ENCODE assay signal across 10 cellular contexts in the genomic region with DNA sequence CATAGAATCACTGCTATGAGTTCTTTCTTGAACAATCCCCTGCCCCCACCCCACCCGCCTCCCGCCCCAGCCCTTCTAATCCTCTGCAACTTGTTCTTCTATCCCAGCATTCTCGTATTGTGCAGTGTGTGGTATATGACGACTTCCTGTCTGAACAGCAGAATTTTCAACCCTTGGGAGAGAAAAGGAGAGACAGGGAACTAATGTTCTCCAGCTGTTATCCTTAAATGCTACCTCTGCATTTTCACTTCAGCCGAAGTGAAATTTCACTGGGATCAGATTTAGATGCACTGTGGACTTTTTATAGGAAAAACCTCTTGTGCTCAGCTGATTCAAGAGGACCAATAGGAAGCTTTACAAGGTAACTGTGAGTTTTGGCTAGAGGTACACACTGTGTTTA. TPM values are rescaled to one million over a fixed set of nuclear protein-coding genes. Genes with fewer than 3 reads are reported as not detected.
A peak's percentile ranks its signal among the peaks of the same experiment; 100 is the strongest.
DNase-seq lines count a peak whose midpoint lies in the region; TF ChIP-seq lines count a peak whose summit lies in the region.
"Had no signal": no experiment of that assay in that cellular context is flagged by ENCODE, and none has a peak within 500 bp of the region (broad histone marks: within the 10 kb centered on the region; RNA-seq: fewer than 3 reads in every experiment).

No MANE protein-coding gene starts in this region.

- TF ChIP-seq POLR2A in adrenal gland (IDR thresholded peaks at IDR 0.05), result no peak

- no peak for TF ChIP-seq CTCF in adrenal gland (IDR thresholded peaks at IDR 0.05)
- no peak for TF ChIP-seq CTCF in right atrium auricular region (IDR thresholded peaks at IDR 0.05)

- no peaks in the 10 kb centered on the region for H3K9me3 ChIP-seq in adrenal gland (replicated peaks in 1 of 3)
- H3K9me3 ChIP-seq in right atrium auricular region, result no peaks in the 10 kb centered on the region
- no peaks in the 10 kb centered on the region for H3K9me3 ChIP-seq in skeletal muscle satellite cell (replicated peaks; ENCODE audit: low read length)

- H3K4me1 ChIP-seq in adrenal gland (replicated peaks in 1 of 2) (peaks cover 0 to 18% of the 10 kb centered on the region in 2 donors), right atrium auricular region (peaks cover 0 to 23% of the 10 kb centered on the region in 2 donors), skeletal muscle satellite cell (ENCODE audit: control insufficient read depth, insufficient read depth, low read length) (peaks cover 8% of the 10 kb centered on the region)

- 6 to 17% (median 12%) methylated on average over 5 of the region's 5 CpGs for WGBS in adrenal gland, 4 donors

- peak overlapping the region; percentile 89 for H3K9ac ChIP-seq in skeletal muscle satellite cell (ENCODE audit: low read depth, low read length)

- intact Hi-C loops in adrenal gland (cut with DNase I), result no loop called here

- no peaks in the 10 kb centered on the region for H3K36me3 ChIP-seq in adrenal gland (replicated peaks in 1 of 2)
- H3K36me3 ChIP-seq in right atrium auricular region, result no peaks in the 10 kb centered on the region
- H3K36me3 ChIP-seq in skeletal muscle satellite cell (ENCODE audit: insufficient read depth, low read length), result peaks cover 3% of the 10 kb centered on the region

- H3K27ac ChIP-seq in adrenal gland, result peak overlapping the region in 4 of 5 donors; percentile 20 to 83 (median 73)
- peak overlapping the region; percentile 87 to 93 for H3K27ac ChIP-seq in right atrium auricular region

- DNase-seq in ELR (ENCODE audit: low read depth) (peak; percentile 56), adrenal gland (no peak), right atrium auricular region (ENCODE audit: low spot score) (no peak), GOT3 (lab: John Stamatoyannopoulos, UW) (no peak), Kasumi-1 (lab: John Stamatoyannopoulos, UW) (no peak), HuH-7.5 (ENCODE audit: low spot score) (no peak)
- DNase-seq in stimulated activated CD4-positive, alpha-beta T cell treated with anti-CD3 and anti-CD28 coated beads, Interleukin-1b, Interleukin-23, amount 100 ng/mL, for 48 hours, result no peak
- DNase-seq: activated B cell treated with CpG ODN at 0.5 μM for 24 hours, DMS53 had no signal

- H3K4me3 ChIP-seq in adrenal gland, result peak overlapping the region in 3 of 4 donors; percentile 1 to 75 (median 57)
- peak overlapping the region; percentile 81 to 84 for H3K4me3 ChIP-seq in right atrium auricular region
- peak overlapping the region; percentile 75 for H3K4me3 ChIP-seq in skeletal muscle satellite cell (ENCODE audit: low read length)

- no peaks in the 10 kb centered on the region for H3K27me3 ChIP-seq in adrenal gland
- H3K27me3 ChIP-seq in right atrium auricular region, result no peaks in the 10 kb centered on the region
- H3K27me3 ChIP-seq in skeletal muscle satellite cell (ENCODE audit: control insufficient read depth, insufficient read depth, low read length), result no peaks in the 10 kb centered on the region

- peak overlapping the region; percentile 87 for H3K4me2 ChIP-seq in skeletal muscle satellite cell (ENCODE audit: low read length)

RNA-seq across cellular contexts. Expression of a gene that starts 2.2 kb away (rescaled TPM):
- total RNA-seq in adrenal gland (10 to 100 TPM; 28.4 to 59.1 (median 38.3) TPM), right atrium auricular region (10 to 100 TPM; 16.6 to 18.4 TPM)
- polyA plus RNA-seq in adrenal gland, result 10 to 100 TPM; 22.6 to 44.3 (median 23.2) TPM
- total RNA-seq in skeletal muscle satellite cell (2012; rRNA removed), result 3.5 and 4.8 TPM in 2 replicates
- total RNA-seq: activated B cell treated with CpG ODN at 0.5 μM for 24 hours had no signal
